Comparison of ENCODE assay signal across 8 cellular contexts in the genomic region with DNA sequence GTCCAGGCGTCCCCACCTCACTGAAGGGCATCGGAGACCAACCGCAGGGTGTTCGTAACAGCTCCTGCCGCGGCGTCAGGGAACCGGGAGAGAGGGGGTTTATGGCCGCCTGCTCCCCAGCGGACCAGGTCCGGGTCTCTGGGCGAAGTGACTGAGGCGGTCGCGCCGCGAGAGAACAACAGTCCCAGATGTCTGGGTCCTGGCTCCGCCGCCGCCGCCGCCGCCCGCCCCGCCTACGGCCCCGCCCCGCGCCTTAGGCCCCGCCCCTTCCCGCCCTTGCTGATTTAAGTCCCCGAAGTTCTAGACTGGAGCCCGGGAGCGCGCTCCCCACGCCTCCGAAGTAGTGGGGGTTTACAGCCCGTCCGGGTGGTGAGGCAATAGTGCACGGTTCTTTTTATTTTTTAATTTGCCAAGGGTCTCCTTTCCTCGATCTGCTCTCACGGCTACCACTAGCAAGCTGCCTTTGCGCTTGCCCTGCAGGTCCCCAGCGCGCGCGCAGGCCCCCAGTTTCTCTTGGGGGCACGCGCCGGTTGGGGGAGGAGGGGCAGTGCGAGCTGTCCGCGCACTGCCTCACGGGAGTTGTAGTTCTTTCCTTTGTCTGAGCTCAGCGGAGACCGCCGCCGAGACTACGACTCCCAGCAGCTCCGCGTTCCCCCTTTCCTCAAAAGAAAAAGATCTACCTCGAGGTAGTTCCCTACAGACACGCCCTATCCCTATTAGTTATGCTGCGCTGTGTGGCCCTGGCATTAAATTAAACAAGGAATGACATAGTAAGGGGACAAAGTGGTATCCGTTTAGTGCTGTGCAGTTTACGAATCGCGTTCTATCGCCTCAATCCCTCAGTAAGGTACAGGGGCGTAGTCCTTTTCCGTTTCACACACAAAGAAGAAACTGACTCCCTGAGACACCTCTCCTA. TPM values are rescaled to one million over a fixed set of nuclear protein-coding genes. Genes with fewer than 3 reads are reported as not detected.
DNase-seq lines count a peak whose midpoint lies in the region; ATAC-seq and TF ChIP-seq lines count a peak whose summit lies in the region.

A gene (minus strand): TSS at position 190 of the 916 bp plus-strand sequence. CDS start 272 bp downstream, outside the sequence.

- TF ChIP-seq RAD21 in liver (IDR thresholded peaks at IDR 0.05) = peak in 1 of 2 donors; percentile 23

- H3K9me3 ChIP-seq in CD4-positive, CD25-positive, alpha-beta regulatory T cell (ENCODE audit: control insufficient read depth in 2 of 2, low read length in 2 of 2) = no peaks in the 10 kb centered on the region
- H3K9me3 ChIP-seq in liver (ENCODE audit: control insufficient read depth in 4 of 4, low read length in 3 of 4) = no peaks in the 10 kb centered on the region

- ATAC-seq in CD4-positive, CD25-positive, alpha-beta regulatory T cell (ENCODE audit: low read depth in 2 of 2) = peak; percentile 89 to 92
- ATAC-seq in GM19438 (IDR thresholded peaks at IDR 0.05; ENCODE audit: low read depth, unreplicated experiment) (peak; percentile 96), HG03571 (IDR thresholded peaks at IDR 0.05; ENCODE audit: unreplicated experiment) (peak; percentile 87)

- peak within 1 kb of the TSS; percentile 81 for H3K27ac ChIP-seq in CD4-positive, CD25-positive, alpha-beta regulatory T cell (ENCODE audit: insufficient read depth, low read length, poor library complexity, severe bottlenecking)
- H3K27ac ChIP-seq in dorsolateral prefrontal cortex (peak within 1 kb of the TSS; percentile 28 to 96 (median 90)), liver (ENCODE audit: low read depth in 1 of 2, low read length in 2 of 2) (peak within 1 kb of the TSS; percentile 72 to 96)

- peak within 1 kb of the TSS; percentile 95 to 100 (median 100) for H3K4me3 Mint-ChIP-seq in CD4-positive, CD25-positive, alpha-beta regulatory T cell

- no peaks in the 10 kb centered on the region for H3K9me3 Mint-ChIP-seq in CD4-positive, CD25-positive, alpha-beta regulatory T cell

- H3K4me1 Mint-ChIP-seq in CD4-positive, CD25-positive, alpha-beta regulatory T cell = peaks cover 14 to 39% (median 30%) of the 10 kb centered on the region in 4 donors

- under 1% methylated on average over 71 of the region's 71 CpGs for WGBS in liver

- TF ChIP-seq CTCF in dorsolateral prefrontal cortex (IDR thresholded peaks at IDR 0.05 in 54 of 56, conservative IDR thresholded peaks at IDR 0.05 in 2 of 56; ENCODE audit: low read depth in 1 of 56, partially characterized antibody in 56 of 56) (peak in 25 of 56 donors; percentile 3 to 50 (median 25)), liver (IDR thresholded peaks at IDR 0.05; ENCODE audit: low read depth, low read length, missing input control) (no peak)

- peak within 1 kb of the TSS; percentile 95 to 99 (median 96) for H3K27ac Mint-ChIP-seq in CD4-positive, CD25-positive, alpha-beta regulatory T cell

- intact Hi-C loops in dorsolateral prefrontal cortex (cut with DNase I) = loop anchor here (5.0 to 10.0 kb wide), 6 partner anchors 49 to 346 kb away; a partner anchor contains a TSS

- peak; percentile 92 to 97 (median 96) for DNase-seq in CD4-positive, CD25-positive, alpha-beta regulatory T cell
- DNase-seq in NCI-H774 (lab: John Stamatoyannopoulos, UW) (peak; percentile 96), dorsolateral prefrontal cortex (peak; percentile 83 to 96 (median 94))
- peak; percentile 90 to 93 for DNase-seq in activated CD4-positive, alpha-beta T cell treated with anti-CD3 and anti-CD28 coated beads, Interleukin-2, amount 50 U/mL, for 48 hours
- DNase-seq in stimulated activated CD4-positive, alpha-beta T cell treated with anti-CD3 and anti-CD28 coated beads, Interleukin-4, amount 100 ng/mL, for 1 hour = peak; percentile 92

- H3K27me3 ChIP-seq in CD4-positive, CD25-positive, alpha-beta regulatory T cell (ENCODE audit: control insufficient read depth, insufficient read depth, low read length) = no peaks in the 10 kb centered on the region
- H3K27me3 ChIP-seq in dorsolateral prefrontal cortex (no peaks in the 10 kb centered on the region), liver (ENCODE audit: control insufficient read depth in 4 of 4, insufficient read depth in 4 of 4, low read length in 3 of 4) (no peaks in the 10 kb centered on the region)

- peak within 1 kb of the TSS; percentile 61 to 74 for H3K9ac ChIP-seq in liver (ENCODE audit: low read depth in 1 of 2, low read length in 2 of 2)

- H3K27me3 Mint-ChIP-seq in CD4-positive, CD25-positive, alpha-beta regulatory T cell = no peaks in the 10 kb centered on the region

- H3K36me3 ChIP-seq in CD4-positive, CD25-positive, alpha-beta regulatory T cell (ENCODE audit: control insufficient read depth, insufficient read depth, low read length) = no peaks in the 10 kb centered on the region
- H3K36me3 ChIP-seq in liver (ENCODE audit: control insufficient read depth in 4 of 4, insufficient read depth in 3 of 4, low read depth in 1 of 4, low read length in 3 of 4) = no peaks in the 10 kb centered on the region

- H3K4me1 ChIP-seq in CD4-positive, CD25-positive, alpha-beta regulatory T cell (ENCODE audit: control insufficient read depth, insufficient read depth, low read length, poor library complexity, severe bottlenecking) = peaks cover 31% of the 10 kb centered on the region
- H3K4me1 ChIP-seq in liver (ENCODE audit: control insufficient read depth in 4 of 4, insufficient read depth in 4 of 4, low read length in 3 of 4) = peaks cover 0 to 18% (median 3%) of the 10 kb centered on the region in 4 donors

- H3K36me3 Mint-ChIP-seq in CD4-positive, CD25-positive, alpha-beta regulatory T cell = no peaks in the 10 kb centered on the region

- peak within 1 kb of the TSS; percentile 95 for H3K4me3 ChIP-seq in CD4-positive, CD25-positive, alpha-beta regulatory T cell (ENCODE audit: low read depth, low read length)
- H3K4me3 ChIP-seq in dorsolateral prefrontal cortex (peak within 1 kb of the TSS; percentile 64 to 98 (median 88)), liver (ENCODE audit: low read depth in 1 of 3, low read length in 3 of 3) (peak within 1 kb of the TSS; percentile 64 to 92 (median 82))

TF ChIP-seq in liver, 16 proteins besides CTCF, POLR2A, EP300 and RAD21 (continues in another document):
- TF ChIP-seq HNF4A (conservative IDR thresholded peaks at IDR 0.05) (peak in 1 of 2 donors; percentile 30), GABPA (IDR thresholded peaks at IDR 0.05 in 1 of 2, conservative IDR thresholded peaks at IDR 0.05 in 1 of 2) (peak in 1 of 2 donors; percentile 46), RXRA (IDR thresholded peaks at IDR 0.05) (peak; percentile 2 to 23), FOXA1 (IDR thresholded peaks at IDR 0.05) (no peak), HNF4G (IDR thresholded peaks at IDR 0.05) (no peak), TAF1 (conservative IDR thresholded peaks at IDR 0.05) (no peak), SP1 (IDR thresholded peaks at IDR 0.05) (peak; percentile 41), FOXA2 (IDR thresholded peaks at IDR 0.05) (no peak), JUND (IDR thresholded peaks at IDR 0.05) (no peak), YY1 (IDR thresholded peaks at IDR 0.05) (peak; percentile 53)
- TF ChIP-seq, protein P1, sequence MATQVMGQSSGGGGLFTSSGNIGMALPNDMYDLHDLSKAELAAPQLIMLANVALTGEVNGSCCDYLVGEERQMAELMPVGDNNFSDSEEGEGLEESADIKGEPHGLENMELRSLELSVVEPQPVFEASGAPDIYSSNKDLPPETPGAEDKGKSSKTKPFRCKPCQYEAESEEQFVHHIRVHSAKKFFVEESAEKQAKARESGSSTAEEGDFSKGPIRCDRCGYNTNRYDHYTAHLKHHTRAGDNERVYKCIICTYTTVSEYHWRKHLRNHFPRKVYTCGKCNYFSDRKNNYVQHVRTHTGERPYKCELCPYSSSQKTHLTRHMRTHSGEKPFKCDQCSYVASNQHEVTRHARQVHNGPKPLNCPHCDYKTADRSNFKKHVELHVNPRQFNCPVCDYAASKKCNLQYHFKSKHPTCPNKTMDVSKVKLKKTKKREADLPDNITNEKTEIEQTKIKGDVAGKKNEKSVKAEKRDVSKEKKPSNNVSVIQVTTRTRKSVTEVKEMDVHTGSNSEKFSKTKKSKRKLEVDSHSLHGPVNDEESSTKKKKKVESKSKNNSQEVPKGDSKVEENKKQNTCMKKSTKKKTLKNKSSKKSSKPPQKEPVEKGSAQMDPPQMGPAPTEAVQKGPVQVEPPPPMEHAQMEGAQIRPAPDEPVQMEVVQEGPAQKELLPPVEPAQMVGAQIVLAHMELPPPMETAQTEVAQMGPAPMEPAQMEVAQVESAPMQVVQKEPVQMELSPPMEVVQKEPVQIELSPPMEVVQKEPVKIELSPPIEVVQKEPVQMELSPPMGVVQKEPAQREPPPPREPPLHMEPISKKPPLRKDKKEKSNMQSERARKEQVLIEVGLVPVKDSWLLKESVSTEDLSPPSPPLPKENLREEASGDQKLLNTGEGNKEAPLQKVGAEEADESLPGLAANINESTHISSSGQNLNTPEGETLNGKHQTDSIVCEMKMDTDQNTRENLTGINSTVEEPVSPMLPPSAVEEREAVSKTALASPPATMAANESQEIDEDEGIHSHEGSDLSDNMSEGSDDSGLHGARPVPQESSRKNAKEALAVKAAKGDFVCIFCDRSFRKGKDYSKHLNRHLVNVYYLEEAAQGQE (IDR thresholded peaks at IDR 0.05) = no peak
- TF ChIP-seq, protein P2, sequence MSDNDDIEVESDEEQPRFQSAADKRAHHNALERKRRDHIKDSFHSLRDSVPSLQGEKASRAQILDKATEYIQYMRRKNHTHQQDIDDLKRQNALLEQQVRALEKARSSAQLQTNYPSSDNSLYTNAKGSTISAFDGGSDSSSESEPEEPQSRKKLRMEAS (IDR thresholded peaks at IDR 0.05) = peak; percentile 58
- TF ChIP-seq, protein P3, sequence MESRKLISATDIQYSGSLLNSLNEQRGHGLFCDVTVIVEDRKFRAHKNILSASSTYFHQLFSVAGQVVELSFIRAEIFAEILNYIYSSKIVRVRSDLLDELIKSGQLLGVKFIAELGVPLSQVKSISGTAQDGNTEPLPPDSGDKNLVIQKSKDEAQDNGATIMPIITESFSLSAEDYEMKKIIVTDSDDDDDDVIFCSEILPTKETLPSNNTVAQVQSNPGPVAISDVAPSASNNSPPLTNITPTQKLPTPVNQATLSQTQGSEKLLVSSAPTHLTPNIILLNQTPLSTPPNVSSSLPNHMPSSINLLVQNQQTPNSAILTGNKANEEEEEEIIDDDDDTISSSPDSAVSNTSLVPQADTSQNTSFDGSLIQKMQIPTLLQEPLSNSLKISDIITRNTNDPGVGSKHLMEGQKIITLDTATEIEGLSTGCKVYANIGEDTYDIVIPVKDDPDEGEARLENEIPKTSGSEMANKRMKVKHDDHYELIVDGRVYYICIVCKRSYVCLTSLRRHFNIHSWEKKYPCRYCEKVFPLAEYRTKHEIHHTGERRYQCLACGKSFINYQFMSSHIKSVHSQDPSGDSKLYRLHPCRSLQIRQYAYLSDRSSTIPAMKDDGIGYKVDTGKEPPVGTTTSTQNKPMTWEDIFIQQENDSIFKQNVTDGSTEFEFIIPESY (IDR thresholded peaks at IDR 0.05) = peak; percentile 19

RNA-seq across cellular contexts. Expression of the gene that starts here (rescaled TPM):
- 16.8 TPM for total RNA-seq in CD4-positive, CD25-positive, alpha-beta regulatory T cell
- 10 to 100 TPM in 1 of 4 donors, 1 to 10 TPM in 3; 5.9 to 15.4 (median 6.8) TPM for polyA plus RNA-seq in CD4-positive, CD25-positive, alpha-beta regulatory T cell
- total RNA-seq in dorsolateral prefrontal cortex = 100 to 1,000 TPM in 12 of 120 experiments, 10 to 100 TPM in 108; 26.3 to 120 (median 74.7) TPM
- total RNA-seq in liver = 1 to 10 TPM; 1.3 to 8.2 TPM
- polyA plus RNA-seq in liver = 1 to 10 TPM in 1 of 2 donors, under 1 TPM in 1; 0.33 to 1.0 TPM

Comparison
In these comparisons a context has a peak if more than half of its experiments do, and no peak if none do; other contexts are left out.
1. Peak in every context shown above with its lines: DNase-seq, ATAC-seq, H3K4me3 ChIP-seq and H3K27ac ChIP-seq.